ENCODE assay signal across 23 cellular contexts in genomic region chr12:48938805-48939204, GRCh38. TPM values are rescaled to one million over a fixed set of nuclear protein-coding genes. Genes with fewer than 3 reads are reported as not detected.
"Had no signal": no experiment of that assay in that cellular context is flagged by ENCODE, and none has a peak within 500 bp of the region (broad histone marks: within the 10 kb centered on the region; RNA-seq: fewer than 3 reads in every experiment).

No MANE protein-coding gene starts in this region.

- H3K36me3 ChIP-seq: uterus had no signal

- ATAC-seq: activated T-cell treated with anti-CD3 and anti-CD28 coated beads, Interleukin-2, amount 50 U/mL, for 72 hours; heart left ventricle; left colon; naive thymus-derived CD8-positive, alpha-beta T cell; pancreas; stimulated activated effector memory CD8-positive, alpha-beta T cell treated with anti-CD3 and anti-CD28 coated beads, Interleukin-12 subunit alpha, Interleukin-12 subunit beta, amount 100 ng/mL, for 72 hours had no signal

- H3K27ac Mint-ChIP-seq: activated CD4-positive, alpha-beta T cell treated with anti-CD3 and anti-CD28 coated beads, Interleukin-2, amount 10 ng/mL, durations not matched to agents 7 days and 5 days; activated naive CD8-positive, alpha-beta T cell; activated T-cell treated with anti-CD3 and anti-CD28 coated beads, Interleukin-2, amount 50 U/mL, for 72 hours; stimulated activated effector memory CD8-positive, alpha-beta T cell treated with anti-CD3 and anti-CD28 coated beads, Interleukin-12 subunit alpha, Interleukin-12 subunit beta, amount 100 ng/mL, for 72 hours had no signal

- H3K4me1 ChIP-seq: lower lobe of right lung, pancreas, uterus had no signal

- H3K27me3 Mint-ChIP-seq: activated CD4-positive, alpha-beta T cell treated with anti-CD3 and anti-CD28 coated beads, Interleukin-2, amount 10 ng/mL, durations not matched to agents 7 days and 5 days; activated naive CD8-positive, alpha-beta T cell; brain; central memory CD8-positive, alpha-beta T cell; naive thymus-derived CD8-positive, alpha-beta T cell had no signal

- H3K9me3 Mint-ChIP-seq: activated CD4-positive, alpha-beta T cell treated with anti-CD3 and anti-CD28 coated beads, Interleukin-2, amount 10 ng/mL, durations not matched to agents 7 days and 5 days; activated T-cell treated with anti-CD3 and anti-CD28 coated beads, Interleukin-2, amount 50 U/mL, for 72 hours; brain; central memory CD8-positive, alpha-beta T cell; naive thymus-derived CD8-positive, alpha-beta T cell; stimulated activated effector memory CD8-positive, alpha-beta T cell treated with anti-CD3 and anti-CD28 coated beads, Interleukin-12 subunit alpha, Interleukin-12 subunit beta, amount 100 ng/mL, for 72 hours had no signal

- H3K36me3 Mint-ChIP-seq: activated naive CD8-positive, alpha-beta T cell had no signal

- H3K27ac ChIP-seq: heart left ventricle, lower lobe of right lung, pancreas, thyroid gland, uterus had no signal

- H3K27me3 ChIP-seq: heart left ventricle, pancreas, thyroid gland, uterus had no signal

- H3K9me3 ChIP-seq: heart left ventricle, lower lobe of right lung, pancreas, thyroid gland, uterus had no signal

- DNase-seq: activated CD4-positive, alpha-beta T cell treated with anti-CD3 and anti-CD28 coated beads, Interleukin-2, amount 10 ng/mL, durations not matched to agents 7 days and 5 days; activated CD4-positive, CD25-positive, alpha-beta regulatory T cell; activated CD8-positive, alpha-beta memory T cell treated with anti-CD3 and anti-CD28 coated beads, Interleukin-2, amount 50 U/mL, for 48 hours; activated gamma-delta T cell; activated T-cell treated with anti-CD3 and anti-CD28 coated beads, Interleukin-2, amount 50 U/mL, for 72 hours; amniotic stem cell; effector memory CD4-positive, alpha-beta T cell; heart left ventricle; lower lobe of right lung; naive thymus-derived CD8-positive, alpha-beta T cell; pancreas; stimulated activated CD4-positive, alpha-beta T cell treated with anti-CD3 and anti-CD28 coated beads, Interleukin-12 subunit alpha, Interleukin-12 subunit beta, amount 100 ng/mL, for 4 hours; thyroid gland; uterus had no signal

- H3K4me3 ChIP-seq: heart left ventricle, lower lobe of right lung, pancreas, thyroid gland, uterus had no signal

- H3K4me3 Mint-ChIP-seq: activated CD4-positive, alpha-beta T cell treated with anti-CD3 and anti-CD28 coated beads, Interleukin-2, amount 10 ng/mL, durations not matched to agents 7 days and 5 days; activated naive CD8-positive, alpha-beta T cell; activated T-cell treated with anti-CD3 and anti-CD28 coated beads, Interleukin-2, amount 50 U/mL, for 72 hours; brain; central memory CD8-positive, alpha-beta T cell; naive thymus-derived CD8-positive, alpha-beta T cell; stimulated activated effector memory CD8-positive, alpha-beta T cell treated with anti-CD3 and anti-CD28 coated beads, Interleukin-12 subunit alpha, Interleukin-12 subunit beta, amount 100 ng/mL, for 72 hours had no signal

RNA-seq across cellular contexts. Expression of gene WNT10B, which starts 32.7 kb away (rescaled TPM):
- total RNA-seq: epithelial cell of proximal tubule had no signal

RNA-seq across cellular contexts. Expression of gene WNT1, which starts 39.3 kb away (rescaled TPM):
- total RNA-seq: epithelial cell of proximal tubule; frontal cortex; left colon; lower lobe of right lung; pancreas; renal cortical epithelial cell; T-helper 2 cell treated with Interferon-gamma antibody and Interleukin-4, amounts not matched to agents 100 ng/mL and 5 ng/mL, for 36 hours; thyroid gland; uterus had no signal
